1 cellular context compared by ENCODE assay signal in genomic region chrX:129984196-129984962, GRCh38.
TF ChIP-seq lines count a peak whose summit lies in the region.

No MANE protein-coding gene starts in this region.

TF ChIP-seq in IMR-90, 13 proteins besides CTCF, POLR2A, EP300 and RAD21 (continued from another document):
- TF ChIP-seq MAZ (IDR thresholded peaks at IDR 0.05; ENCODE audit: borderline replicate concordance, low read depth, low read length): no peak
- no peak for TF ChIP-seq RCOR1 (IDR thresholded peaks at IDR 0.05; ENCODE audit: insufficient replicate concordance, low read length)
